8 cellular contexts compared by ENCODE assay signal in the genomic region with DNA sequence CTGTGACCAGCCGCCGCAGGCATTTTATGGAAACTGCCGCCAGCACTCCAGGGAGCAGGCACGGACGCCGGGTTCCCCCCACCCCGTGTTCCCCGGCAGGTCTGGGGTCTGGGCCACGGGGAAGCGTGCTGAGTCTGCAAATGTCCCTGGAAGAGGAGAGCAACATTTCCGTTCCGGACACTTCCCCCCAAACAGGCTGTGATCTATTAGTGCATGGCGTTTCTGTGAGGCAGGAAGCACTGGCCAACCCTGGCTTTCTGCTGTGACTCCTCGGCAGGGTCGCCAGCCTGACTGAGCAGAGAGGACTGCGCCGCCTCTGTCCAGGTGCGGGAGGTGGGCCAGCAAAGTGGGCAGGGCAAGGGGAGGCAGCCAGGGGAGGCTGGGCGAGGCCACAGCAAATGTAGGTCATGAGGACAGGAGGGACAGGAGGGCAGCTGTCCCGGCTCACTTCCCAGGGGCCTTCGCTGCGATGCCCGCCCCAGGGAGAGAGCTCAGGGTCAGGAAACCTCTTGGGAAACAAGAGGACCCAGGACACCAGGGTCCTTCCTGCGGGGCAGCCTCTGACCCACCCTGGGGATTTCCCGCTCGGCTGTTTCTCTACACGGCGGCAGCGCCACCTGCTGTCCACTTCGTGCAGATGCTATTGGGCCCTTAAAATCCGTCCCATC. TPM values are rescaled to one million over a fixed set of nuclear protein-coding genes. Genes with fewer than 3 reads are reported as not detected.
DNase-seq lines count a peak whose midpoint lies in the region; ATAC-seq, FAIRE-seq and TF ChIP-seq lines count a peak whose summit lies in the region.

No MANE protein-coding gene starts in this region.

- peaks cover 2% of the 10 kb centered on the region for H3K4me1 Mint-ChIP-seq in progenitor cell of endocrine pancreas (ENCODE audit: low read depth)

- H3K27ac Mint-ChIP-seq in progenitor cell of endocrine pancreas: no peak overlapping the region

- H3K27me3 Mint-ChIP-seq in progenitor cell of endocrine pancreas: peaks cover 78% of the 10 kb centered on the region

- H3K9me3 Mint-ChIP-seq in progenitor cell of endocrine pancreas (ENCODE audit: low read depth): no peaks in the 10 kb centered on the region

- no peak overlapping the region for H3K4me3 Mint-ChIP-seq in progenitor cell of endocrine pancreas (ENCODE audit: low read depth)

- ATAC-seq in HG03565 (IDR thresholded peaks at IDR 0.05; ENCODE audit: unreplicated experiment) (no peak), GM21423 (IDR thresholded peaks at IDR 0.05; ENCODE audit: unreplicated experiment) (no peak)

- peak; percentile 93 for TF ChIP-seq CTCF in AG10803 (conservative IDR thresholded peaks at IDR 0.05; ENCODE audit: low read length)
- TF ChIP-seq CTCF in progenitor cell of endocrine pancreas (IDR thresholded peaks at IDR 0.05; ENCODE audit: unreplicated experiment): peak; percentile 97

- FAIRE-seq in GM19239 (lab: Jason Lieb, UNC): no peak

- DNase-seq in AG10803 (ENCODE audit: low read depth): peak; percentile 32
- peak; percentile 76 for DNase-seq in GM19239 (ENCODE audit: insufficient read length, low spot score)
- peak; percentile 33 for DNase-seq in RPMI8226
- peak in 3 of 4 experiments; percentile 16 to 37 (median 34) for DNase-seq in activated naive CD4-positive, alpha-beta T cell (lab: John Stamatoyannopoulos, UW)
- peak; percentile 72 for DNase-seq in germinal center (ENCODE audit: low spot score)
- no peak for DNase-seq in progenitor cell of endocrine pancreas (ENCODE audit: low spot score, unreplicated experiment)

- H3K4me3 ChIP-seq in AG10803 (ENCODE audit: low read length): no peak overlapping the region; the same call in 1 of the 2 replicates

- H3K36me3 Mint-ChIP-seq in progenitor cell of endocrine pancreas (ENCODE audit: insufficient read depth): no peaks in the 10 kb centered on the region

RNA-seq across cellular contexts. Expression of a gene that starts 9.5 kb away (rescaled TPM):
- not detected in 2 replicates for total RNA-seq in progenitor cell of endocrine pancreas

RNA-seq across cellular contexts. Expression of a gene that starts 35.3 kb away (rescaled TPM):
- total RNA-seq in progenitor cell of endocrine pancreas: 21.8 and 22.8 TPM in 2 replicates

RNA-seq across cellular contexts. Expression of a gene that starts 46.8 kb away (rescaled TPM):
- total RNA-seq in progenitor cell of endocrine pancreas: 0.11 TPM in 1 of 2 replicates, not detected in the other

RNA-seq across cellular contexts. Expression of a gene that starts 58.6 kb away (rescaled TPM):
- total RNA-seq in progenitor cell of endocrine pancreas: not detected in 2 replicates
